Comparison of ENCODE assay signal across 1 cellular context in the genomic region with DNA sequence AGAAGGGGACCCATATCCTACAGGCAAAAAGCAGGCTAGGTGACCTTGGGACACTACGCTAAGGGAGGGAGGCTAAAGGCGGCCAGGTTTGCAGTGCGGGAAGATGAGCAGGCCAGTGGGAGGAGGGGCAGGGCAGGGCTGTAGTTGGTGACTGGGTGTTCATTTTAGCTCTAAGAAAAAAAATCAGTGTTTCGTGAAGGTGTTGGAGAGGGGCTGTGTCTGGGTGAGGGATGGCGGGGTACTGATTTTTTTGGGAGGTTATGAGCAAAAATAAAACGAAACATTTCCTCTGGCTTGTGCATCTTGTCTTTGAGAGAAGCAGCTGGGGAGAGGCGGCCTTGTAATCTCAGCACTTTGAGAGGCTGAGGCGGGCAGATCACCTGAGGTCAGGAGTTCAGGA.
TF ChIP-seq lines count a peak whose summit lies in the region.

No MANE protein-coding gene starts in this region.

TF ChIP-seq in K562, 482 proteins besides CTCF, POLR2A, EP300 and RAD21 (continued from another document and continues in another):
- TF ChIP-seq, protein P1, sequence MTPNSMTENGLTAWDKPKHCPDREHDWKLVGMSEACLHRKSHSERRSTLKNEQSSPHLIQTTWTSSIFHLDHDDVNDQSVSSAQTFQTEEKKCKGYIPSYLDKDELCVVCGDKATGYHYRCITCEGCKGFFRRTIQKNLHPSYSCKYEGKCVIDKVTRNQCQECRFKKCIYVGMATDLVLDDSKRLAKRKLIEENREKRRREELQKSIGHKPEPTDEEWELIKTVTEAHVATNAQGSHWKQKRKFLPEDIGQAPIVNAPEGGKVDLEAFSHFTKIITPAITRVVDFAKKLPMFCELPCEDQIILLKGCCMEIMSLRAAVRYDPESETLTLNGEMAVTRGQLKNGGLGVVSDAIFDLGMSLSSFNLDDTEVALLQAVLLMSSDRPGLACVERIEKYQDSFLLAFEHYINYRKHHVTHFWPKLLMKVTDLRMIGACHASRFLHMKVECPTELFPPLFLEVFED (CRISPR knock-in tag; conservative IDR thresholded peaks at IDR 0.05): peak; percentile 98
- TF ChIP-seq, protein P2, sequence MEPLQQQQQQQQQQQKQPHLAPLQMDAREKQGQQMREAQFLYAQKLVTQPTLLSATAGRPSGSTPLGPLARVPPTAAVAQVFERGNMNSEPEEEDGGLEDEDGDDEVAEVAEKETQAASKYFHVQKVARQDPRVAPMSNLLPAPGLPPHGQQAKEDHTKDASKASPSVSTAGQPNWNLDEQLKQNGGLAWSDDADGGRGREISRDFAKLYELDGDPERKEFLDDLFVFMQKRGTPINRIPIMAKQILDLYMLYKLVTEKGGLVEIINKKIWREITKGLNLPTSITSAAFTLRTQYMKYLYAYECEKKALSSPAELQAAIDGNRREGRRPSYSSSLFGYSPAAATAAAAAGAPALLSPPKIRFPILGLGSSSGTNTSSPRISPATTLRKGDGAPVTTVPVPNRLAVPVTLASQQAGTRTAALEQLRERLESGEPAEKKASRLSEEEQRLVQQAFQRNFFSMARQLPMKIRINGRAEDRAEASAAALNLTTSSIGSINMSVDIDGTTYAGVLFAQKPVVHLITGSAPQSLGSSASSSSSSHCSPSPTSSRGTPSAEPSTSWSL (CRISPR knock-in tag; IDR thresholded peaks at IDR 0.05; ENCODE audit: borderline replicate concordance): no peak
- TF ChIP-seq TSC22D4 (tag; IDR thresholded peaks at IDR 0.05) (no peak), ZNF133 (CRISPR knock-in tag; IDR thresholded peaks at IDR 0.05) (no peak), RFX7 (CRISPR knock-in tag; IDR thresholded peaks at IDR 0.05) (no peak), POLR2B (IDR thresholded peaks at IDR 0.05; ENCODE audit: low read depth, partially characterized antibody) (peak; percentile 91), TAF15 (IDR thresholded peaks at IDR 0.05; ENCODE audit: low read depth, low read length) (no peak), ZKSCAN3 (CRISPR knock-in tag; IDR thresholded peaks at IDR 0.05) (no peak), ELF4 (CRISPR knock-in tag; IDR thresholded peaks at IDR 0.05) (peak; percentile 98), ZBTB8A (IDR thresholded peaks at IDR 0.05; ENCODE audit: partially characterized antibody) (no peak), CCNT2 (IDR thresholded peaks at IDR 0.05; ENCODE audit: borderline replicate concordance, extremely low read depth, insufficient read length, low read depth, low read length) (peak; percentile 9), ZNF184 (CRISPR knock-in tag; IDR thresholded peaks at IDR 0.05) (no peak), DMBX1 (CRISPR knock-in tag; IDR thresholded peaks at IDR 0.05; ENCODE audit: borderline replicate concordance) (no peak), ZNF561 (CRISPR knock-in tag; conservative IDR thresholded peaks at IDR 0.05) (peak; percentile 81; the same call in 1 of the 2 replicates), ESRRA (IDR thresholded peaks at IDR 0.05; ENCODE audit: borderline replicate concordance, low read depth) (peak; percentile 93), ZNF507 (tag; conservative IDR thresholded peaks at IDR 0.05) (no peak), PHB2 (IDR thresholded peaks at IDR 0.05; ENCODE audit: low read depth) (no peak), ZZZ3 (IDR thresholded peaks at IDR 0.05) (no peak), ZNF644 (tag; IDR thresholded peaks at IDR 0.05; ENCODE audit: low read depth) (no peak), PHB (CRISPR knock-in tag; IDR thresholded peaks at IDR 0.05) (peak; percentile 88), MYC (IDR thresholded peaks at IDR 0.05; ENCODE audit: low read depth, low read length) (no peak), MYC (CRISPR knock-in tag; IDR thresholded peaks at IDR 0.05; ENCODE audit: borderline replicate concordance, low read depth) (peak; percentile 84; the same call in 1 of the 2 replicates), ZNF3 (CRISPR knock-in tag; IDR thresholded peaks at IDR 0.05) (peak; percentile 50; the same call in 1 of the 2 replicates), ZC3H8 (IDR thresholded peaks at IDR 0.05) (no peak), HLTF (IDR thresholded peaks at IDR 0.05) (no peak), TEAD1 (CRISPR knock-in tag; IDR thresholded peaks at IDR 0.05) (peak in 1 of 2 experiments; percentile 66; a peak in 1 of 4 replicates), CBX2 (IDR thresholded peaks at IDR 0.05; ENCODE audit: insufficient read depth, low read length, poor library complexity, severe bottlenecking) (no peak), ZNF830 (CRISPR knock-in tag; IDR thresholded peaks at IDR 0.05) (no peak), PTRF (tag; IDR thresholded peaks at IDR 0.05) (no peak), ZBED1 (IDR thresholded peaks at IDR 0.05) (no peak), ZNF121 (CRISPR knock-in tag; conservative IDR thresholded peaks at IDR 0.05) (no peak), DACH1 (IDR thresholded peaks at IDR 0.05; ENCODE audit: partially characterized antibody) (no peak), ARNT (IDR thresholded peaks at IDR 0.05) (no peak), ZFPM2 (CRISPR knock-in tag; IDR thresholded peaks at IDR 0.05) (peak; percentile 93; the same call in 1 of the 2 replicates), SREBF1 (IDR thresholded peaks at IDR 0.05; ENCODE audit: borderline replicate concordance, low read depth, low read length) (no peak), SRSF7 (optimal IDR thresholded peaks at IDR 0.05; ENCODE audit: low read depth, low read length) (no peak), WHSC1 (IDR thresholded peaks at IDR 0.05; ENCODE audit: low read length) (no peak), ELF1 (tag; IDR thresholded peaks at IDR 0.05) (no peak), PML (IDR thresholded peaks at IDR 0.05; ENCODE audit: low read length) (0 out of 2 replicates have a peak, but pooled peaks have one; percentile 19)
- TF ChIP-seq, protein P3, sequence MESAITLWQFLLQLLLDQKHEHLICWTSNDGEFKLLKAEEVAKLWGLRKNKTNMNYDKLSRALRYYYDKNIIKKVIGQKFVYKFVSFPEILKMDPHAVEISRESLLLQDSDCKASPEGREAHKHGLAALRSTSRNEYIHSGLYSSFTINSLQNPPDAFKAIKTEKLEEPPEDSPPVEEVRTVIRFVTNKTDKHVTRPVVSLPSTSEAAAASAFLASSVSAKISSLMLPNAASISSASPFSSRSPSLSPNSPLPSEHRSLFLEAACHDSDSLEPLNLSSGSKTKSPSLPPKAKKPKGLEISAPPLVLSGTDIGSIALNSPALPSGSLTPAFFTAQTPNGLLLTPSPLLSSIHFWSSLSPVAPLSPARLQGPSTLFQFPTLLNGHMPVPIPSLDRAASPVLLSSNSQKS (CRISPR knock-in tag; IDR thresholded peaks at IDR 0.05): no peak
- TF ChIP-seq, protein P4, sequence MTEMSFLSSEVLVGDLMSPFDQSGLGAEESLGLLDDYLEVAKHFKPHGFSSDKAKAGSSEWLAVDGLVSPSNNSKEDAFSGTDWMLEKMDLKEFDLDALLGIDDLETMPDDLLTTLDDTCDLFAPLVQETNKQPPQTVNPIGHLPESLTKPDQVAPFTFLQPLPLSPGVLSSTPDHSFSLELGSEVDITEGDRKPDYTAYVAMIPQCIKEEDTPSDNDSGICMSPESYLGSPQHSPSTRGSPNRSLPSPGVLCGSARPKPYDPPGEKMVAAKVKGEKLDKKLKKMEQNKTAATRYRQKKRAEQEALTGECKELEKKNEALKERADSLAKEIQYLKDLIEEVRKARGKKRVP (CRISPR knock-in tag; IDR thresholded peaks at IDR 0.05): peak; percentile 78; the same call in 1 of the 2 replicates
- TF ChIP-seq, protein P5, sequence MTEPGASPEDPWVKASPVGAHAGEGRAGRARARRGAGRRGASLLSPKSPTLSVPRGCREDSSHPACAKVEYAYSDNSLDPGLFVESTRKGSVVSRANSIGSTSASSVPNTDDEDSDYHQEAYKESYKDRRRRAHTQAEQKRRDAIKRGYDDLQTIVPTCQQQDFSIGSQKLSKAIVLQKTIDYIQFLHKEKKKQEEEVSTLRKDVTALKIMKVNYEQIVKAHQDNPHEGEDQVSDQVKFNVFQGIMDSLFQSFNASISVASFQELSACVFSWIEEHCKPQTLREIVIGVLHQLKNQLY (CRISPR knock-in tag; conservative IDR thresholded peaks at IDR 0.05): peak in 1 of 2 experiments; percentile 49; a peak in 1 of 4 replicates
- TF ChIP-seq, protein P6, sequence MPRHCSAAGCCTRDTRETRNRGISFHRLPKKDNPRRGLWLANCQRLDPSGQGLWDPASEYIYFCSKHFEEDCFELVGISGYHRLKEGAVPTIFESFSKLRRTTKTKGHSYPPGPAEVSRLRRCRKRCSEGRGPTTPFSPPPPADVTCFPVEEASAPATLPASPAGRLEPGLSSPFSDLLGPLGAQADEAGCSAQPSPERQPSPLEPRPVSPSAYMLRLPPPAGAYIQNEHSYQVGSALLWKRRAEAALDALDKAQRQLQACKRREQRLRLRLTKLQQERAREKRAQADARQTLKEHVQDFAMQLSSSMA (CRISPR knock-in tag; IDR thresholded peaks at IDR 0.05): 0 out of 2 replicates have a peak, but pooled peaks have one; percentile 69
- TF ChIP-seq, protein P7, sequence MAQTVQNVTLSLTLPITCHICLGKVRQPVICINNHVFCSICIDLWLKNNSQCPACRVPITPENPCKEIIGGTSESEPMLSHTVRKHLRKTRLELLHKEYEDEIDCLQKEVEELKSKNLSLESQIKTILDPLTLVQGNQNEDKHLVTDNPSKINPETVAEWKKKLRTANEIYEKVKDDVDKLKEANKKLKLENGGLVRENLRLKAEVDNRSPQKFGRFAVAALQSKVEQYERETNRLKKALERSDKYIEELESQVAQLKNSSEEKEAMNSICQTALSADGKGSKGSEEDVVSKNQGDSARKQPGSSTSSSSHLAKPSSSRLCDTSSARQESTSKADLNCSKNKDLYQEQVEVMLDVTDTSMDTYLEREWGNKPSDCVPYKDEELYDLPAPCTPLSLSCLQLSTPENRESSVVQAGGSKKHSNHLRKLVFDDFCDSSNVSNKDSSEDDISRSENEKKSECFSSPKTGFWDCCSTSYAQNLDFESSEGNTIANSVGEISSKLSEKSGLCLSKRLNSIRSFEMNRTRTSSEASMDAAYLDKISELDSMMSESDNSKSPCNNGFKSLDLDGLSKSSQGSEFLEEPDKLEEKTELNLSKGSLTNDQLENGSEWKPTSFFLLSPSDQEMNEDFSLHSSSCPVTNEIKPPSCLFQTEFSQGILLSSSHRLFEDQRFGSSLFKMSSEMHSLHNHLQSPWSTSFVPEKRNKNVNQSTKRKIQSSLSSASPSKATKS (CRISPR knock-in tag; IDR thresholded peaks at IDR 0.05): no peak
- TF ChIP-seq, protein P8, sequence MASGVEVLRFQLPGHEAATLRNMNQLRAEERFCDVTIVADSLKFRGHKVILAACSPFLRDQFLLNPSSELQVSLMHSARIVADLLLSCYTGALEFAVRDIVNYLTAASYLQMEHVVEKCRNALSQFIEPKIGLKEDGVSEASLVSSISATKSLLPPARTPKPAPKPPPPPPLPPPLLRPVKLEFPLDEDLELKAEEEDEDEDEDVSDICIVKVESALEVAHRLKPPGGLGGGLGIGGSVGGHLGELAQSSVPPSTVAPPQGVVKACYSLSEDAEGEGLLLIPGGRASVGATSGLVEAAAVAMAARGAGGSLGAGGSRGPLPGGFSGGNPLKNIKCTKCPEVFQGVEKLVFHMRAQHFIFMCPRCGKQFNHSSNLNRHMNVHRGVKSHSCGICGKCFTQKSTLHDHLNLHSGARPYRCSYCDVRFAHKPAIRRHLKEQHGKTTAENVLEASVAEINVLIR (CRISPR knock-in tag; IDR thresholded peaks at IDR 0.05): no peak
- TF ChIP-seq, protein P9, sequence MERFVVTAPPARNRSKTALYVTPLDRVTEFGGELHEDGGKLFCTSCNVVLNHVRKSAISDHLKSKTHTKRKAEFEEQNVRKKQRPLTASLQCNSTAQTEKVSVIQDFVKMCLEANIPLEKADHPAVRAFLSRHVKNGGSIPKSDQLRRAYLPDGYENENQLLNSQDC (CRISPR knock-in tag; IDR thresholded peaks at IDR 0.05): no peak
- TF ChIP-seq, protein P10, sequence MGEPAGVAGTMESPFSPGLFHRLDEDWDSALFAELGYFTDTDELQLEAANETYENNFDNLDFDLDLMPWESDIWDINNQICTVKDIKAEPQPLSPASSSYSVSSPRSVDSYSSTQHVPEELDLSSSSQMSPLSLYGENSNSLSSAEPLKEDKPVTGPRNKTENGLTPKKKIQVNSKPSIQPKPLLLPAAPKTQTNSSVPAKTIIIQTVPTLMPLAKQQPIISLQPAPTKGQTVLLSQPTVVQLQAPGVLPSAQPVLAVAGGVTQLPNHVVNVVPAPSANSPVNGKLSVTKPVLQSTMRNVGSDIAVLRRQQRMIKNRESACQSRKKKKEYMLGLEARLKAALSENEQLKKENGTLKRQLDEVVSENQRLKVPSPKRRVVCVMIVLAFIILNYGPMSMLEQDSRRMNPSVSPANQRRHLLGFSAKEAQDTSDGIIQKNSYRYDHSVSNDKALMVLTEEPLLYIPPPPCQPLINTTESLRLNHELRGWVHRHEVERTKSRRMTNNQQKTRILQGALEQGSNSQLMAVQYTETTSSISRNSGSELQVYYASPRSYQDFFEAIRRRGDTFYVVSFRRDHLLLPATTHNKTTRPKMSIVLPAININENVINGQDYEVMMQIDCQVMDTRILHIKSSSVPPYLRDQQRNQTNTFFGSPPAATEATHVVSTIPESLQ (CRISPR knock-in tag; IDR thresholded peaks at IDR 0.05): no peak
- TF ChIP-seq, protein P11, sequence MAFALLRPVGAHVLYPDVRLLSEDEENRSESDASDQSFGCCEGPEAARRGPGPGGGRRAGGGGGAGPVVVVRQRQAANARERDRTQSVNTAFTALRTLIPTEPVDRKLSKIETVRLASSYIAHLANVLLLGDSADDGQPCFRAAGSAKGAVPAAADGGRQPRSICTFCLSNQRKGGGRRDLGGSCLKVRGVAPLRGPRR (CRISPR knock-in tag; IDR thresholded peaks at IDR 0.05): no peak
- TF ChIP-seq, protein P12, sequence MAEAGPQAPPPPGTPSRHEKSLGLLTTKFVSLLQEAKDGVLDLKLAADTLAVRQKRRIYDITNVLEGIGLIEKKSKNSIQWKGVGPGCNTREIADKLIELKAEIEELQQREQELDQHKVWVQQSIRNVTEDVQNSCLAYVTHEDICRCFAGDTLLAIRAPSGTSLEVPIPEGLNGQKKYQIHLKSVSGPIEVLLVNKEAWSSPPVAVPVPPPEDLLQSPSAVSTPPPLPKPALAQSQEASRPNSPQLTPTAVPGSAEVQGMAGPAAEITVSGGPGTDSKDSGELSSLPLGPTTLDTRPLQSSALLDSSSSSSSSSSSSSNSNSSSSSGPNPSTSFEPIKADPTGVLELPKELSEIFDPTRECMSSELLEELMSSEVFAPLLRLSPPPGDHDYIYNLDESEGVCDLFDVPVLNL (CRISPR knock-in tag; IDR thresholded peaks at IDR 0.05; ENCODE audit: low read depth): no peak
- TF ChIP-seq, protein P13, sequence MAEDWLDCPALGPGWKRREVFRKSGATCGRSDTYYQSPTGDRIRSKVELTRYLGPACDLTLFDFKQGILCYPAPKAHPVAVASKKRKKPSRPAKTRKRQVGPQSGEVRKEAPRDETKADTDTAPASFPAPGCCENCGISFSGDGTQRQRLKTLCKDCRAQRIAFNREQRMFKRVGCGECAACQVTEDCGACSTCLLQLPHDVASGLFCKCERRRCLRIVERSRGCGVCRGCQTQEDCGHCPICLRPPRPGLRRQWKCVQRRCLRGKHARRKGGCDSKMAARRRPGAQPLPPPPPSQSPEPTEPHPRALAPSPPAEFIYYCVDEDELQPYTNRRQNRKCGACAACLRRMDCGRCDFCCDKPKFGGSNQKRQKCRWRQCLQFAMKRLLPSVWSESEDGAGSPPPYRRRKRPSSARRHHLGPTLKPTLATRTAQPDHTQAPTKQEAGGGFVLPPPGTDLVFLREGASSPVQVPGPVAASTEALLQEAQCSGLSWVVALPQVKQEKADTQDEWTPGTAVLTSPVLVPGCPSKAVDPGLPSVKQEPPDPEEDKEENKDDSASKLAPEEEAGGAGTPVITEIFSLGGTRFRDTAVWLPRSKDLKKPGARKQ (CRISPR knock-in tag; IDR thresholded peaks at IDR 0.05): no peak
- TF ChIP-seq, protein P14, sequence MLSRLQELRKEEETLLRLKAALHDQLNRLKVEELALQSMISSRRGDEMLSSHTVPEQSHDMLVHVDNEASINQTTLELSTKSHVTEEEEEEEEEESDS (CRISPR knock-in tag; IDR thresholded peaks at IDR 0.05): no peak
